18 cellular contexts compared by ENCODE assay signal in the genomic region with DNA sequence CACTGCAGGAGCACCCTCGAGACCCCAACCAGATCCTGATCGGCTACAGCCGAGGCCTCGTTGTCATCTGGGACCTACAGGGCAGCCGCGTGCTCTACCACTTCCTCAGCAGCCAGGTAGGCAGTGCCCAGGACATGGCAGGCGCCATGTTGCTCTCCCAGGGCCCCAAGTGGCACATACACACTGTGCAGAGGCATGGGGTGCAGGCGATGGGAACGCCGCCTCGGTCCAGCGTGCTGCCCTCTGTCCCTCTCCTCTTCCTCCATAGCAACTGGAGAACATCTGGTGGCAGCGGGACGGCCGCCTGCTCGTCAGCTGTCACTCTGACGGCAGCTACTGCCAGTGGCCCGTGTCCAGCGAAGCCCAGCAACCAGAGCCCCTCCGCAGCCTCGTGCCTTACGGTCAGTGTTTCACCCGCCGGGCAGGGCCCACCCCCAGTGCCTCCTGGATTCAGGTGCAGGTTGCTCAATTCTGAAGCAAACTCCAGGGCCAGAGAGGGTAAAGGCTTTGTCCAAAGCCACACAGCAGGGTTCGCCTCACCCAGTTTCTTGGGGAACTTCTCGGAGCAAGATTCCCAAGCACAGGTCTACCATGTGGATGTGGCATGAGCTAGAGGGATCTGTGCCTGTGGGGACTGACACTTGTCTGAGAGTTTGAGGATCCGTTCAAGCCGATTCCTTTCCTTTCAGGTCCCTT. TPM values are rescaled to one million over a fixed set of nuclear protein-coding genes. Genes with fewer than 3 reads are reported as not detected.
DNase-seq lines count a peak whose midpoint lies in the region; ATAC-seq and TF ChIP-seq lines count a peak whose summit lies in the region.
"Had no signal": no experiment of that assay in that cellular context is flagged by ENCODE, and none has a peak within 500 bp of the region (broad histone marks: within the 10 kb centered on the region; RNA-seq: fewer than 3 reads in every experiment).

No MANE protein-coding gene starts in this region.

- intact Hi-C loops in Panc1 (cut with micrococcal nuclease; ENCODE audit: unreplicated experiment) = no loop called here

- no peaks in the 10 kb centered on the region for H3K36me3 ChIP-seq in Panc1 (ENCODE audit: control insufficient read depth, insufficient read depth, low read length)
- H3K36me3 ChIP-seq in hepatocyte (replicated peaks; ENCODE audit: insufficient read depth, low read depth) = no peaks in the 10 kb centered on the region
- H3K36me3 ChIP-seq in suprapubic skin = peaks cover 33% of the 10 kb centered on the region

- no TSS peak for BruUV-seq in Panc1 (replicated peaks; lab: Mats Ljungman, UMichigan)

- H3K27ac ChIP-seq in C4-2B (peak overlapping the region; percentile 36; the same call in 1 of the 2 replicates), Panc1 (ENCODE audit: low read length) (peak overlapping the region; percentile 81), hepatocyte (no peak overlapping the region), suprapubic skin (no peak overlapping the region)

- H3K4me2 ChIP-seq in hepatocyte = no peak overlapping the region
- H3K4me2 ChIP-seq: BLaER1, GM23338 had no signal

- no peaks in the 10 kb centered on the region for H4K20me1 ChIP-seq in hepatocyte (ENCODE audit: insufficient read depth, poor library complexity, severe bottlenecking)
- H4K20me1 ChIP-seq: BLaER1 had no signal

- WGBS in hepatocyte (ENCODE audit: low lambda C conversion rate, missing lambda C conversion rate) = 92% methylated on average over 28 of the region's 28 CpGs
- 91% methylated on average over 27 of the region's 28 CpGs for WGBS in suprapubic skin

- H3K4me3 Mint-ChIP-seq in nephron progenitor cell = no peak overlapping the region
- no peak overlapping the region for H3K4me3 Mint-ChIP-seq in WTC11
- H3K4me3 Mint-ChIP-seq: CD8-positive, alpha-beta T cell; GM23338; HFFc6 had no signal

- H3K4me1 Mint-ChIP-seq in nephron progenitor cell (peaks cover 33% of the 10 kb centered on the region), WTC11 (no peaks in the 10 kb centered on the region)
- H3K4me1 Mint-ChIP-seq: GM23338 had no signal

- H3K4me1 ChIP-seq in Panc1 (ENCODE audit: control insufficient read depth, insufficient read depth, low read length) (peaks cover 65% of the 10 kb centered on the region), hepatocyte (ENCODE audit: insufficient read depth) (no peaks in the 10 kb centered on the region), suprapubic skin (peaks cover 8% of the 10 kb centered on the region)

- TF ChIP-seq POLR2A in suprapubic skin (IDR thresholded peaks at IDR 0.05) = no peak

- no peaks in the 10 kb centered on the region for H3K9me2 ChIP-seq in hepatocyte (replicated peaks; ENCODE audit: insufficient read depth)

- ATAC-seq in Panc1 (no peak), WTC11 (no peak)
- ATAC-seq: CD8-positive, alpha-beta T cell; GM23338; HCT116 had no signal

- no peak overlapping the region for H3K27ac Mint-ChIP-seq in nephron progenitor cell
- H3K27ac Mint-ChIP-seq in WTC11 = no peak overlapping the region
- H3K27ac Mint-ChIP-seq: CD8-positive, alpha-beta T cell; GM23338; HFFc6 had no signal

- H3K9me3 Mint-ChIP-seq in nephron progenitor cell (no peaks in the 10 kb centered on the region), WTC11 (no peaks in the 10 kb centered on the region)
- H3K9me3 Mint-ChIP-seq: CD8-positive, alpha-beta T cell; GM23338; HFFc6 had no signal

- DNase-seq in Panc1 (ENCODE audit: low read depth, low spot score) (no peak), hepatocyte (ENCODE audit: low spot score) (peak; percentile 2), nephron progenitor cell (peak; percentile 35), WTC11 (ENCODE audit: low spot score) (no peak), GM13976 (ENCODE audit: low spot score) (no peak), suprapubic skin (ENCODE audit: low spot score in 2 of 2) (no peak)
- DNase-seq: 8988T; Calu3; CD8-positive, alpha-beta T cell; DMS79 treated with DMSO at 0.1 percent for 48 hours; GF-D8; H7; HFFc6; KBM-7 had no signal

- no peak overlapping the region for H2AFZ ChIP-seq in hepatocyte
- H2AFZ ChIP-seq: GM23338 had no signal

- in situ Hi-C loops in Panc1 (cut with HindIII; ENCODE audit: low pct_unique_long_range_greater_than_20kb, low sequenced_read_pairs) (no loop called here), GM13976 (cut with MboI; ENCODE audit: low sequenced_read_pairs, unreplicated experiment) (no loop called here)

- H3K9me3 ChIP-seq in Panc1 (ENCODE audit: control insufficient read depth, insufficient read depth, low read depth, low read length) = no peaks in the 10 kb centered on the region
- H3K9me3 ChIP-seq in hepatocyte (ENCODE audit: low read depth) = no peaks in the 10 kb centered on the region
- no peaks in the 10 kb centered on the region for H3K9me3 ChIP-seq in suprapubic skin
- H3K9me3 ChIP-seq: BLaER1 had no signal

- no peak for TF ChIP-seq EP300 in suprapubic skin (IDR thresholded peaks at IDR 0.05)

- H3K4me3 ChIP-seq in Panc1 (ENCODE audit: low read depth in 2 of 2, low read length in 2 of 2) (no peak overlapping the region), hepatocyte (no peak overlapping the region), suprapubic skin (no peak overlapping the region)
- H3K4me3 ChIP-seq: BLaER1, GM23338 had no signal

- no peaks in the 10 kb centered on the region for H3K79me2 ChIP-seq in hepatocyte

- POLR2A ChIA-PET in Panc1 (lab: Charles Lee) = no interaction called here
- POLR2A ChIA-PET in WTC11 (lab: Charles Lee) = no interaction called here

- H3K27me3 Mint-ChIP-seq in nephron progenitor cell (ENCODE audit: low read depth, poor library complexity) (no peaks in the 10 kb centered on the region), WTC11 (ENCODE audit: low read depth) (no peaks in the 10 kb centered on the region)

- TF ChIP-seq CTCF in C4-2B (conservative IDR thresholded peaks at IDR 0.05) = no peak
- no peak for TF ChIP-seq CTCF in Panc1 (IDR thresholded peaks at IDR 0.05)
- no peak for TF ChIP-seq CTCF in hepatocyte (IDR thresholded peaks at IDR 0.05; ENCODE audit: poor library complexity)
- TF ChIP-seq CTCF in nephron progenitor cell (IDR thresholded peaks at IDR 0.05) = no peak
- no peak for TF ChIP-seq CTCF in WTC11 (IDR thresholded peaks at IDR 0.05)
- no peak for TF ChIP-seq CTCF in GM13976 (IDR thresholded peaks at IDR 0.05; ENCODE audit: borderline replicate concordance, control extremely low read depth, extremely low read depth, insufficient read depth, missing control alignments)
- TF ChIP-seq CTCF in suprapubic skin (IDR thresholded peaks at IDR 0.05) = no peak

- CTCF ChIA-PET in Panc1 (lab: Charles Lee) = no interaction called here
- CTCF ChIA-PET in WTC11 (lab: Charles Lee) = interaction anchor here (0.6 kb wide), 1 partner anchor 51 kb away, joined by 5 read pairs; no protein-coding TSS in a partner anchor

- H3K27me3 ChIP-seq in Panc1 (ENCODE audit: control insufficient read depth, insufficient read depth, low read length) (no peaks in the 10 kb centered on the region), hepatocyte (no peaks in the 10 kb centered on the region), suprapubic skin (no peaks in the 10 kb centered on the region)
- H3K27me3 ChIP-seq: BLaER1 had no signal

- no peaks in the 10 kb centered on the region for H3K36me3 Mint-ChIP-seq in nephron progenitor cell (ENCODE audit: low read depth)
- H3K36me3 Mint-ChIP-seq in WTC11 = no peaks in the 10 kb centered on the region; the same call in 1 of the 2 replicates

TF ChIP-seq in WTC11, 78 proteins besides CTCF, POLR2A, EP300 and RAD21 (continues in another document):
- TF ChIP-seq, protein P1, sequence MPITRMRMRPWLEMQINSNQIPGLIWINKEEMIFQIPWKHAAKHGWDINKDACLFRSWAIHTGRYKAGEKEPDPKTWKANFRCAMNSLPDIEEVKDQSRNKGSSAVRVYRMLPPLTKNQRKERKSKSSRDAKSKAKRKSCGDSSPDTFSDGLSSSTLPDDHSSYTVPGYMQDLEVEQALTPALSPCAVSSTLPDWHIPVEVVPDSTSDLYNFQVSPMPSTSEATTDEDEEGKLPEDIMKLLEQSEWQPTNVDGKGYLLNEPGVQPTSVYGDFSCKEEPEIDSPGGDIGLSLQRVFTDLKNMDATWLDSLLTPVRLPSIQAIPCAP (CRISPR knock-in tag; IDR thresholded peaks at IDR 0.05) = no peak
- no peak for TF ChIP-seq SMAD4 (CRISPR knock-in tag; IDR thresholded peaks at IDR 0.05)
- TF ChIP-seq, protein P2, sequence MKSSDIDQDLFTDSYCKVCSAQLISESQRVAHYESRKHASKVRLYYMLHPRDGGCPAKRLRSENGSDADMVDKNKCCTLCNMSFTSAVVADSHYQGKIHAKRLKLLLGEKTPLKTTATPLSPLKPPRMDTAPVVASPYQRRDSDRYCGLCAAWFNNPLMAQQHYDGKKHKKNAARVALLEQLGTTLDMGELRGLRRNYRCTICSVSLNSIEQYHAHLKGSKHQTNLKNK (CRISPR knock-in tag; IDR thresholded peaks at IDR 0.05) = no peak
- TF ChIP-seq TCF7 (CRISPR knock-in tag; IDR thresholded peaks at IDR 0.05; ENCODE audit: low read depth) = no peak
- no peak for TF ChIP-seq GABPB1 (CRISPR knock-in tag; IDR thresholded peaks at IDR 0.05)
- no peak for TF ChIP-seq MXD4 (CRISPR knock-in tag; IDR thresholded peaks at IDR 0.05; ENCODE audit: borderline replicate concordance)
- TF ChIP-seq IRF2 (CRISPR knock-in tag; IDR thresholded peaks at IDR 0.05; ENCODE audit: borderline replicate concordance, low read depth) = no peak

RNA-seq across cellular contexts. Expression of a gene that starts 24.4 kb away (rescaled TPM):
- total RNA-seq in Panc1 (2021; ENCODE audit: unreplicated experiment) (26.5 TPM), hepatocyte (99.8 and 153 TPM in 2 replicates), WTC11 (2021) (35.6 to 51.1 TPM (median 51.0 TPM) in 3 replicates), suprapubic skin (100 to 1,000 TPM in 1 of 4 donors, 10 to 100 TPM in 3; 28.4 to 126 (median 76.1) TPM)
- polyA plus RNA-seq in Panc1 (2012; ENCODE audit: insufficient read length) = 26.4 TPM
- 124 and 132 TPM in 2 replicates for polyA plus RNA-seq in hepatocyte

RNA-seq across cellular contexts. Expression of a gene that starts 37.7 kb away (rescaled TPM):
- total RNA-seq in Panc1 (2021; ENCODE audit: unreplicated experiment) = 201 TPM
- polyA plus RNA-seq in Panc1 (2012; ENCODE audit: insufficient read length) = 233 TPM
- 60.9 and 81.8 TPM in 2 replicates for total RNA-seq in hepatocyte
- 154 and 194 TPM in 2 replicates for polyA plus RNA-seq in hepatocyte
- total RNA-seq in WTC11 (2021) = 94.3 to 103 TPM (median 97.0 TPM) in 3 replicates
- 100 to 1,000 TPM in 1 of 4 donors, 10 to 100 TPM in 3; 75.3 to 114 (median 78.4) TPM for total RNA-seq in suprapubic skin

RNA-seq across cellular contexts. Expression of a gene that starts 46.9 kb away (rescaled TPM):
- total RNA-seq in Panc1 (2021; ENCODE audit: unreplicated experiment) (78.7 TPM), hepatocyte (30.4 and 42.5 TPM in 2 replicates), WTC11 (2021) (47.8 to 53.4 TPM (median 51.5 TPM) in 3 replicates), suprapubic skin (10 to 100 TPM; 53.9 to 73.5 (median 62.9) TPM)
- 50.8 TPM for polyA plus RNA-seq in Panc1 (2012; ENCODE audit: insufficient read length)
- polyA plus RNA-seq in hepatocyte = 46.3 and 52.3 TPM in 2 replicates

RNA-seq across cellular contexts. Expression of a gene that starts 47.9 kb away (rescaled TPM):
- total RNA-seq in Panc1 (2021; ENCODE audit: unreplicated experiment) (40.0 TPM), hepatocyte (5.3 and 9.8 TPM in 2 replicates), WTC11 (2021) (31.3 to 32.2 TPM (median 31.9 TPM) in 3 replicates), suprapubic skin (10 to 100 TPM; 18.7 to 25.1 (median 22.1) TPM)
- polyA plus RNA-seq in Panc1 (2012; ENCODE audit: insufficient read length) = 20.3 TPM
- polyA plus RNA-seq in hepatocyte = 14.5 and 16.2 TPM in 2 replicates

Comparison
In these comparisons a context has a peak if more than half of its experiments do, and no peak if none do; other contexts are left out.
1. H3K27ac ChIP-seq: peak in C4-2B (single experiment) and Panc1 (single experiment); none in hepatocyte (single experiment) and suprapubic skin (single experiment).
2. DNase-seq: peak in hepatocyte (single experiment) and nephron progenitor cell (single experiment); none in Panc1 (single experiment), WTC11 (single experiment), GM13976 (single experiment) and suprapubic skin (0 of 2).